Comparison of ENCODE assay signal across 27 cellular contexts in the genomic region with DNA sequence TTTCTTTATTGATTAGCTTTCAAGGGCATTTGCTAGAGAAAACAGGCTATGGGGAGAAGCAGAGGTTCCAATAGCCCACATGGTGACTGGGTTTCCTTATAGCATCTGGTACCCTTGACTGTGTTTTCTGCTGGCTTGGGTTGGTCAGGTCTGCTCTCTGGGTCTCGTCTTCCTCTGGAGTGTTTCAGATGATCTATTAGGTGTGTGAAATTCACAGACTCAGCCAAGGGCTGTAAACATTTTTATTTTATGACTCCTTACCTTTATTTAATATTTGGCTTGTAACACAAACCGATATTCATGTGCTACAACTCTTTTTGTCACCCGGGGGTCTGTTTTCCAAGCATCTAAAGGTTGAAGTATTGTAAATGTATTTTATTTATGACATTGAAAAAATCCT.
A peak's percentile ranks its signal among the peaks of the same experiment; 100 is the strongest.
DNase-seq lines count a peak whose midpoint lies in the region; ATAC-seq, FAIRE-seq and TF ChIP-seq lines count a peak whose summit lies in the region.
"Had no signal": no experiment of that assay in that cellular context is flagged by ENCODE, and none has a peak within 500 bp of the region (broad histone marks: within the 10 kb centered on the region; RNA-seq: fewer than 3 reads in every experiment).

No MANE protein-coding gene starts in this region.

- TF ChIP-seq EP300 in sigmoid colon (IDR thresholded peaks at IDR 0.05) (peak in 1 of 4 donors; percentile 36), suprapubic skin (IDR thresholded peaks at IDR 0.05) (no peak)

- FAIRE-seq in islet of Langerhans (lab: Jason Lieb, UNC) (peak; percentile 55), pancreas (lab: Jason Lieb, UNC) (peak; percentile 29)
- FAIRE-seq: A204.1, GM12878, GM12892, GM18507 had no signal

- WGBS in pancreas, 2 donors: 85 to 89% methylated on average over 3 of the region's 3 CpGs
- 34 to 74% methylated on average over 3 of the region's 3 CpGs for WGBS in sigmoid colon, 2 donors
- WGBS in suprapubic skin: 84% methylated on average over 3 of the region's 3 CpGs

- no peak for TF ChIP-seq CTCF in pancreas (IDR thresholded peaks at IDR 0.05)
- no peak for TF ChIP-seq CTCF in sigmoid colon (IDR thresholded peaks at IDR 0.05)
- no peak for TF ChIP-seq CTCF in uterus (IDR thresholded peaks at IDR 0.05)
- no peak for TF ChIP-seq CTCF in suprapubic skin (IDR thresholded peaks at IDR 0.05)

- DNase-seq in pancreas: no peak
- no peak for DNase-seq in sigmoid colon
- DNase-seq in uterus: no peak
- no peak for DNase-seq in suprapubic skin (ENCODE audit: low spot score in 2 of 2)
- no peak for DNase-seq in OCI-M1 (lab: John Stamatoyannopoulos, UW)
- DNase-seq in NCI-H1417 treated with DMSO at 0.1 percent for 48 hours (lab: John Stamatoyannopoulos, UW): no peak
- DNase-seq: 8988T; ACHN; BE2C; C1 segment of cervical spinal cord; CD4-positive, alpha-beta memory T cell; CD4-positive, CD25-positive, alpha-beta regulatory T cell; CD8-positive, alpha-beta memory T cell; COR-L47; DMS 273 treated with DMSO at 0.1 percent for 48 hours; DMS153; DMS53; DMS79; DND-41; EL; GDM1 had no signal

- intact Hi-C loops in pancreas (cut with DNase I) (no loop called here), sigmoid colon (cut with DNase I) (no loop called here), uterus (cut with DNase I; ENCODE audit: low total_unique reads) (no loop called here)

- H3K27me3 ChIP-seq in pancreas (no peaks in the 10 kb centered on the region), sigmoid colon (no peaks in the 10 kb centered on the region), uterus (no peaks in the 10 kb centered on the region), suprapubic skin (peaks cover 9% of the 10 kb centered on the region)
- H3K27me3 ChIP-seq: BLaER1 had no signal

- H3K9me3 ChIP-seq in pancreas (no peaks in the 10 kb centered on the region), sigmoid colon (no peaks in the 10 kb centered on the region), uterus (no peaks in the 10 kb centered on the region), suprapubic skin (no peaks in the 10 kb centered on the region)
- H3K9me3 ChIP-seq: BE2C, BLaER1 had no signal

- ATAC-seq in pancreas: no peak
- ATAC-seq: GM12878 had no signal

- H3K4me1 ChIP-seq in pancreas (peaks cover 0 to 11% (median 0%) of the 10 kb centered on the region in 3 donors), sigmoid colon (peaks cover 0 to 62% (median 52%) of the 10 kb centered on the region in 4 donors), uterus (peaks cover 0 to 12% of the 10 kb centered on the region in 2 donors), suprapubic skin (peaks cover 12% of the 10 kb centered on the region)
- H3K4me1 ChIP-seq: BE2C had no signal

- TF ChIP-seq POLR2A in sigmoid colon (IDR thresholded peaks at IDR 0.05) (no peak), uterus (IDR thresholded peaks at IDR 0.05) (no peak), suprapubic skin (IDR thresholded peaks at IDR 0.05) (no peak)

- H3K36me3 ChIP-seq in pancreas (no peaks in the 10 kb centered on the region), sigmoid colon (no peaks in the 10 kb centered on the region), uterus (no peaks in the 10 kb centered on the region), suprapubic skin (no peaks in the 10 kb centered on the region)
- H3K36me3 ChIP-seq: BE2C, BLaER1 had no signal

- H3K4me3 ChIP-seq in pancreas: no peak overlapping the region
- H3K4me3 ChIP-seq in sigmoid colon: no peak overlapping the region
- no peak overlapping the region for H3K4me3 ChIP-seq in uterus
- H3K4me3 ChIP-seq in suprapubic skin: no peak overlapping the region
- H3K4me3 ChIP-seq: BLaER1, GM12878 had no signal

- H3K27ac ChIP-seq in pancreas (no peak overlapping the region), sigmoid colon (peak overlapping the region in 3 of 4 donors; percentile 62 to 75 (median 71)), uterus (peak overlapping the region; percentile 89 to 93), suprapubic skin (no peak overlapping the region)
- H3K27ac ChIP-seq: BLaER1 had no signal

Comparison
In these comparisons a context has a peak if more than half of its experiments do, and no peak if none do; other contexts are left out.
1. H3K27ac ChIP-seq: peak in sigmoid colon (3 of 4) and uterus (2 of 2); none in pancreas (0 of 4) and suprapubic skin (single experiment).